In the genomic region with DNA sequence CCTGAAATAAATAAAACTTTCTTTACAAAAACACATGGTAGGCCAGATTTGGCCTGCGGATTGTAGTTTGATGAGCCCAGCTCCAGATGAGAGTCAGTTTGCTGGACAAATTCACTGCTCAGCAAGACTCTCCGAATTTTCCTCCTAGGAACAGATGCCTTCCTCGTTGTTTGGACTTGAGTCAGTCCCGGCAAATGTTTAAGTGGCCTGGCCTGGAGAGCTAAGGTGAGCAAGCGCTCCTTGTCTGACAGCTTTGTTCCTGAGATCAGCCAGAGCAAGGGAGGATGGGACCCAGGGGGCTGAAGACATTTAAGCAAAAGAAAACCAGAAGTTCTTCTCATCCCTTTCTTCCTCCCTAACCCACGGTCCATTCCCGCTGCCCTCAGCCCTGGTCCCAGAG, we compare ENCODE assay signal across 13 cellular contexts. TPM values are rescaled to one million over a fixed set of nuclear protein-coding genes. Genes with fewer than 3 reads are reported as not detected.
A peak's percentile ranks its signal among the peaks of the same experiment; 100 is the strongest.
DNase-seq lines count a peak whose midpoint lies in the region; ATAC-seq and TF ChIP-seq lines count a peak whose summit lies in the region.
"Had no signal": no experiment of that assay in that cellular context is flagged by ENCODE, and none has a peak within 500 bp of the region (broad histone marks: within the 10 kb centered on the region; RNA-seq: fewer than 3 reads in every experiment).

No MANE protein-coding gene starts in this region.

- ATAC-seq in natural killer cell (peak in 1 of 3 donors; percentile 5), GM18505 (IDR thresholded peaks at IDR 0.05; ENCODE audit: unreplicated experiment) (no peak), GM19397 (IDR thresholded peaks at IDR 0.05; ENCODE audit: unreplicated experiment) (no peak)
- ATAC-seq in natural killer cell treated with Interleukin-12 subunit alpha and Interleukin-12 subunit beta and Interleukin-15 and Interleukin-18, amount 100 ng/mL, for 72 hours: no peak
- ATAC-seq: Panc1 had no signal

- no peaks in the 10 kb centered on the region for H3K4me1 ChIP-seq in prostate gland (replicated peaks)

- no peak for DNase-seq in natural killer cell
- DNase-seq in natural killer cell treated with Interleukin-12 subunit alpha and Interleukin-12 subunit beta and Interleukin-15 and Interleukin-18, amount 100 ng/mL, for 72 hours (ENCODE audit: low spot score): no peak
- no peak for DNase-seq in immature natural killer cell
- DNase-seq in prostate gland (ENCODE audit: low spot score): no peak
- no peak for DNase-seq in epidermal melanocyte (ENCODE audit: insufficient read length, low spot score)
- DNase-seq in DMS153 (lab: John Stamatoyannopoulos, UW): no peak
- DNase-seq: activated CD8-positive, alpha-beta memory T cell treated with anti-CD3 and anti-CD28 coated beads for 24 hours; activated effector memory CD4-positive, alpha-beta T cell treated with Interleukin-2 at 50 U/mL for 16 hours; NCI-H2081 treated with DMSO at 0.1 percent for 48 hours had no signal

- no peaks in the 10 kb centered on the region for H3K27me3 ChIP-seq in prostate gland (replicated peaks; ENCODE audit: insufficient read depth)

- no peaks in the 10 kb centered on the region for H3K9me3 Mint-ChIP-seq in natural killer cell
- no peaks in the 10 kb centered on the region for H3K9me3 Mint-ChIP-seq in natural killer cell treated with Interleukin-12 subunit alpha and Interleukin-12 subunit beta and Interleukin-15 and Interleukin-18, amount 100 ng/mL, for 72 hours
- H3K9me3 Mint-ChIP-seq in immature natural killer cell: no peaks in the 10 kb centered on the region

- H3K27ac ChIP-seq in prostate gland: peak overlapping the region; percentile 55 to 68

- peak overlapping the region in 1 of 2 donors; percentile 8 for H3K27ac Mint-ChIP-seq in natural killer cell
- H3K27ac Mint-ChIP-seq in natural killer cell treated with Interleukin-12 subunit alpha and Interleukin-12 subunit beta and Interleukin-15 and Interleukin-18, amount 100 ng/mL, for 72 hours: peak overlapping the region in 1 of 2 donors; percentile 13
- H3K27ac Mint-ChIP-seq in immature natural killer cell: peak overlapping the region in 4 of 6 donors; percentile 18 to 50 (median 42)

- H3K4me1 Mint-ChIP-seq in natural killer cell (no peaks in the 10 kb centered on the region), immature natural killer cell (peaks cover 2 to 8% of the 10 kb centered on the region in 2 donors)
- no peaks in the 10 kb centered on the region for H3K4me1 Mint-ChIP-seq in natural killer cell treated with Interleukin-12 subunit alpha and Interleukin-12 subunit beta and Interleukin-15 and Interleukin-18, amount 100 ng/mL, for 72 hours (ENCODE audit: low read depth in 2 of 2)

- no peak for TF ChIP-seq CTCF in natural killer cell (IDR thresholded peaks at IDR 0.05)
- no peak for TF ChIP-seq CTCF in prostate gland (IDR thresholded peaks at IDR 0.05)

- WGBS in prostate gland: 80% methylated on average over 7 of the region's 7 CpGs

- no peaks in the 10 kb centered on the region for H3K36me3 Mint-ChIP-seq in natural killer cell
- H3K36me3 Mint-ChIP-seq in natural killer cell treated with Interleukin-12 subunit alpha and Interleukin-12 subunit beta and Interleukin-15 and Interleukin-18, amount 100 ng/mL, for 72 hours: no peaks in the 10 kb centered on the region
- H3K36me3 Mint-ChIP-seq in immature natural killer cell: peaks cover 3 to 5% (median 3%) of the 10 kb centered on the region in 3 donors

- intact Hi-C loops in natural killer cell (cut with micrococcal nuclease): no loop called here
- intact Hi-C loops in prostate gland (cut with DNase I): no loop called here

- H3K9me3 ChIP-seq in prostate gland: no peaks in the 10 kb centered on the region

- no peaks in the 10 kb centered on the region for H3K36me3 ChIP-seq in prostate gland

- H3K4me3 ChIP-seq in prostate gland: no peak overlapping the region
- H3K4me3 ChIP-seq: lung had no signal

- H3K27me3 Mint-ChIP-seq in natural killer cell (ENCODE audit: low read depth in 2 of 2): peaks cover 0 to 3% of the 10 kb centered on the region in 2 donors
- H3K27me3 Mint-ChIP-seq in natural killer cell treated with Interleukin-12 subunit alpha and Interleukin-12 subunit beta and Interleukin-15 and Interleukin-18, amount 100 ng/mL, for 72 hours: peaks cover 0 to 3% of the 10 kb centered on the region in 2 donors
- H3K27me3 Mint-ChIP-seq in immature natural killer cell (ENCODE audit: low read depth in 3 of 3): peaks cover 2 to 8% (median 2%) of the 10 kb centered on the region in 3 donors

- no peak for TF ChIP-seq POLR2A in prostate gland (IDR thresholded peaks at IDR 0.05)
- TF ChIP-seq POLR2A in GM18505 (IDR thresholded peaks at IDR 0.05; ENCODE audit: borderline replicate concordance, extremely low read depth, insufficient read depth, insufficient read length): no peak

- H3K4me3 Mint-ChIP-seq in natural killer cell: peak overlapping the region; percentile 48
- no peak overlapping the region for H3K4me3 Mint-ChIP-seq in natural killer cell treated with Interleukin-12 subunit alpha and Interleukin-12 subunit beta and Interleukin-15 and Interleukin-18, amount 100 ng/mL, for 72 hours
- peak overlapping the region; percentile 16 to 71 (median 38) for H3K4me3 Mint-ChIP-seq in immature natural killer cell

RNA-seq across cellular contexts. Expression of a gene that starts 40.2 kb away (rescaled TPM):
- total RNA-seq in natural killer cell: 100 to 1,000 TPM in 1 of 3 donors, 10 to 100 TPM in 2; 74.0 to 109 (median 94.9) TPM
- total RNA-seq in natural killer cell treated with Interleukin-12 subunit alpha and Interleukin-12 subunit beta and Interleukin-15 and Interleukin-18, amount 100 ng/mL, for 72 hours: 10 to 100 TPM; 40.2 to 47.5 TPM
- polyA plus RNA-seq in immature natural killer cell: 10 to 100 TPM; 33.3 to 58.1 (median 51.2) TPM
- 100 to 1,000 TPM; 148 to 172 TPM for total RNA-seq in prostate gland
